8 cellular contexts compared by ENCODE assay signal in genomic region chr4:82901129-82901718, GRCh38. TPM values are rescaled to one million over a fixed set of nuclear protein-coding genes. Genes with fewer than 3 reads are reported as not detected.
DNase-seq lines count a peak whose midpoint lies in the region; ATAC-seq and TF ChIP-seq lines count a peak whose summit lies in the region.

No MANE protein-coding gene starts in this region.

- H3K9me3 ChIP-seq in heart left ventricle (no peaks in the 10 kb centered on the region), breast epithelium (no peaks in the 10 kb centered on the region), lung (ENCODE audit: control insufficient read depth in 2 of 2, insufficient read depth in 1 of 2, low read length in 1 of 2) (no peaks in the 10 kb centered on the region), aorta (ENCODE audit: control insufficient read depth, low read length) (no peaks in the 10 kb centered on the region)

- TF ChIP-seq CTCF in heart left ventricle (IDR thresholded peaks at IDR 0.05) (no peak), breast epithelium (IDR thresholded peaks at IDR 0.05) (no peak), lung (IDR thresholded peaks at IDR 0.05; ENCODE audit: control extremely low read depth, extremely low read depth) (no peak)

- H3K36me3 ChIP-seq in heart left ventricle (peaks cover 0 to 36% (median 17%) of the 10 kb centered on the region in 9 donors), breast epithelium (no peaks in the 10 kb centered on the region), lung (ENCODE audit: control insufficient read depth in 2 of 2, insufficient read depth in 2 of 2, low read length in 2 of 2) (peaks cover 0 to under 1% of the 10 kb centered on the region in 2 donors), aorta (ENCODE audit: control insufficient read depth in 1 of 2, insufficient read depth in 2 of 2, low read length in 1 of 2) (no peaks in the 10 kb centered on the region)

- no peak for TF ChIP-seq POLR2A in heart left ventricle (IDR thresholded peaks at IDR 0.05)
- TF ChIP-seq POLR2A in breast epithelium (IDR thresholded peaks at IDR 0.05), result no peak

- H3K4me3 ChIP-seq in heart left ventricle, result peak overlapping the region; percentile 42 to 85 (median 74)
- H3K4me3 ChIP-seq in breast epithelium, result peak overlapping the region; percentile 72 to 82 (median 76)
- H3K4me3 ChIP-seq in lung, result peak overlapping the region; percentile 41
- peak overlapping the region; percentile 19 to 45 for H3K4me3 ChIP-seq in aorta (ENCODE audit: low read length in 2 of 2)

- intact Hi-C loops in heart left ventricle (cut with DNase I) (loop anchor here in 6 of 10 donors (2.0 to 10.0 kb wide), 6 partner anchors 111 to 439 kb away; partner anchors contain the start of genes LIN54 (in 4 of the 6) and COPS4 (in 1 of the 6)), Right ventricle myocardium superior (cut with DNase I) (loop anchor here (10.0 kb wide), 1 partner anchor 134 kb away; the partner anchor contains the start of gene COPS4), breast epithelium (cut with DNase I; ENCODE audit: low total_unique reads) (no loop called here), aorta (cut with DNase I) (loop anchor here in 1 of 2 donors (2.0 to 5.0 kb wide), 3 partner anchors 111 to 469 kb away; partner anchors contain the start of genes ENOPH1, HNRNPDL and LIN54)

- DNase-seq in heart left ventricle (no peak), Right ventricle myocardium superior (no peak), breast epithelium (ENCODE audit: low spot score in 2 of 2) (no peak), lung (ENCODE audit: low spot score) (no peak), aorta (no peak), NCI-H146 treated with DMSO at 0.1 percent for 48 hours (lab: John Stamatoyannopoulos, UW; ENCODE audit: unreplicated experiment) (no peak)

- WGBS in heart left ventricle, 4 donors, result 0 to 1% (median 0%) methylated on average over 10 of the region's 10 CpGs
- 0% methylated on average over 10 of the region's 10 CpGs for WGBS in lung, 2 donors
- 1% methylated on average over 10 of the region's 10 CpGs for WGBS in aorta, 2 donors

- H3K27me3 ChIP-seq in heart left ventricle, result no peaks in the 10 kb centered on the region
- H3K27me3 ChIP-seq in breast epithelium, result no peaks in the 10 kb centered on the region
- H3K27me3 ChIP-seq in lung (ENCODE audit: control insufficient read depth, insufficient read depth), result no peaks in the 10 kb centered on the region
- no peaks in the 10 kb centered on the region for H3K27me3 ChIP-seq in aorta (ENCODE audit: control insufficient read depth in 1 of 2, insufficient read depth in 2 of 2, low read length in 1 of 2)

- ATAC-seq in heart left ventricle, result no peak
- ATAC-seq in Right ventricle myocardium superior (ENCODE audit: poor library complexity), result no peak
- ATAC-seq in lung (ENCODE audit: insufficient read depth, low FRiP score), result no peak
- ATAC-seq in aorta (ENCODE audit: low FRiP score), result peak; percentile 50
- ATAC-seq in GM19467 (IDR thresholded peaks at IDR 0.05; ENCODE audit: unreplicated experiment), result no peak
- no peak for ATAC-seq in HG02678 (IDR thresholded peaks at IDR 0.05; ENCODE audit: unreplicated experiment)

- H3K4me1 ChIP-seq in heart left ventricle (peaks cover 0 to 49% (median 33%) of the 10 kb centered on the region in 12 donors), breast epithelium (peaks cover 4 to 11% of the 10 kb centered on the region in 2 donors), lung (ENCODE audit: control insufficient read depth in 2 of 2, insufficient read depth in 2 of 2, low read length in 2 of 2) (peaks cover 0 to 3% of the 10 kb centered on the region in 2 donors), aorta (ENCODE audit: control insufficient read depth in 1 of 2, insufficient read depth in 2 of 2, low read length in 2 of 2) (peaks cover 0 to 2% of the 10 kb centered on the region in 2 donors)

- peak overlapping the region; percentile 96 to 100 (median 99) for H3K27ac ChIP-seq in heart left ventricle
- H3K27ac ChIP-seq in breast epithelium, result peak overlapping the region; percentile 95 to 96
- H3K27ac ChIP-seq in lung (ENCODE audit: low read depth in 1 of 2, low read length in 1 of 2), result peak overlapping the region; percentile 94 to 97
- peak overlapping the region; percentile 85 to 96 for H3K27ac ChIP-seq in aorta (ENCODE audit: low read depth in 1 of 2, low read length in 2 of 2)

RNA-seq across cellular contexts. Expression of gene THAP9, which starts 0.7 kb away (rescaled TPM):
- total RNA-seq in heart left ventricle (1 to 10 TPM; 3.1 to 7.7 (median 5.4) TPM), Right ventricle myocardium superior (5.6 TPM), breast epithelium (1 to 10 TPM; 3.7 to 8.6 (median 5.2) TPM), lung (10 to 100 TPM in 1 of 2 donors, 1 to 10 TPM in 1; 4.1 to 13.6 TPM), aorta (1 to 10 TPM; 2.6 to 6.5 TPM)
- polyA plus RNA-seq in heart left ventricle (1 to 10 TPM; 2.9 to 4.4 TPM), lung (1 to 10 TPM; 2.0 to 2.1 TPM), aorta (1 to 10 TPM; 1.6 to 2.6 TPM)

RNA-seq across cellular contexts. Expression of gene SEC31A, which starts 10.3 kb away (rescaled TPM):
- total RNA-seq in heart left ventricle, result 100 to 1,000 TPM in 6 of 9 donors, 10 to 100 TPM in 3; 81.0 to 168 (median 101) TPM
- polyA plus RNA-seq in heart left ventricle, result 10 to 100 TPM; 86.6 to 98.7 TPM
- 82.1 TPM for total RNA-seq in Right ventricle myocardium superior
- 100 to 1,000 TPM; 186 to 234 (median 231) TPM for total RNA-seq in breast epithelium
- 100 to 1,000 TPM; 175 to 244 TPM for total RNA-seq in lung
- 100 to 1,000 TPM in 1 of 2 donors, 10 to 100 TPM in 1; 83.7 to 124 TPM for polyA plus RNA-seq in lung
- 100 to 1,000 TPM; 297 to 338 TPM for total RNA-seq in aorta
- 100 to 1,000 TPM; 100 to 165 TPM for polyA plus RNA-seq in aorta
